In genomic region chr19:40421468-40421778, GRCh38 we compare ENCODE assay signal across 8 cellular contexts. TPM values are rescaled to one million over a fixed set of nuclear protein-coding genes. Genes with fewer than 3 reads are reported as not detected.
A peak's percentile ranks its signal among the peaks of the same experiment; 100 is the strongest.
DNase-seq lines count a peak whose midpoint lies in the region; TF ChIP-seq lines count a peak whose summit lies in the region.

No MANE protein-coding gene starts in this region.

- H3K27me3 ChIP-seq in adipocyte (replicated peaks; ENCODE audit: control insufficient read depth, insufficient read depth, low read length) (no peaks in the 10 kb centered on the region), layer of hippocampus (ENCODE audit: control insufficient read depth, insufficient read depth, low read length) (no peaks in the 10 kb centered on the region), thyroid gland (no peaks in the 10 kb centered on the region)

- peak overlapping the region; percentile 88 for H3K4me3 ChIP-seq in adipocyte (ENCODE audit: low read length)
- peak overlapping the region in 2 of 3 donors; percentile 12 to 59 for H3K4me3 ChIP-seq in thyroid gland (replicated peaks in 1 of 3)

- no peaks in the 10 kb centered on the region for H3K9me3 ChIP-seq in adipocyte (ENCODE audit: control insufficient read depth, low read length)
- no peaks in the 10 kb centered on the region for H3K9me3 ChIP-seq in thyroid gland

- 10 to 12% methylated on average over 4 of the region's 4 CpGs for WGBS in thyroid gland, 2 donors

- POLR2A ChIA-PET in activated CD4-positive, alpha-beta T cell treated with anti-CD3 and anti-CD28 coated beads, Interleukin-2, amount 10 ng/mL, durations not matched to agents 7 days and 5 days (lab: Charles Lee) = no interaction called here

- H3K4me3 Mint-ChIP-seq in activated CD4-positive, alpha-beta T cell treated with anti-CD3 and anti-CD28 coated beads, Interleukin-2, amount 10 ng/mL, durations not matched to agents 7 days and 5 days = peak overlapping the region; percentile 80

- peaks cover 10% of the 10 kb centered on the region for H3K36me3 Mint-ChIP-seq in activated CD4-positive, alpha-beta T cell treated with anti-CD3 and anti-CD28 coated beads, Interleukin-2, amount 10 ng/mL, durations not matched to agents 7 days and 5 days (ENCODE audit: low read depth)

- intact Hi-C loops in thyroid gland (cut with DNase I) = no loop called here

- H3K27me3 Mint-ChIP-seq in activated CD4-positive, alpha-beta T cell treated with anti-CD3 and anti-CD28 coated beads, Interleukin-2, amount 10 ng/mL, durations not matched to agents 7 days and 5 days = no peaks in the 10 kb centered on the region

- H3K4me1 ChIP-seq in adipocyte (ENCODE audit: control insufficient read depth, insufficient read depth, low read length) (peaks cover 23% of the 10 kb centered on the region), thyroid gland (peaks cover 35 to 42% of the 10 kb centered on the region in 2 donors)

- peaks cover 14% of the 10 kb centered on the region for H3K36me3 ChIP-seq in adipocyte (ENCODE audit: control insufficient read depth, insufficient read depth, low read length, severe bottlenecking)
- peaks cover 9 to 10% of the 10 kb centered on the region in 2 donors for H3K36me3 ChIP-seq in thyroid gland

- CTCF ChIA-PET in activated CD4-positive, alpha-beta T cell treated with anti-CD3 and anti-CD28 coated beads, Interleukin-2, amount 10 ng/mL, durations not matched to agents 7 days and 5 days (lab: Charles Lee) = interaction anchor here (1.4 to 3.2 kb wide), 9 partner anchors 10 to 74 kb away, joined by 3 to 19 read pairs (median 6); partner anchors contain the start of gene BLVRB

- TF ChIP-seq CTCF in thyroid gland (IDR thresholded peaks at IDR 0.05) = no peak

- peak overlapping the region; percentile 98 for H3K27ac ChIP-seq in layer of hippocampus (ENCODE audit: low read depth, low read length)
- H3K27ac ChIP-seq in thyroid gland = peak overlapping the region; percentile 99 to 100 (median 99)

- H3K27ac Mint-ChIP-seq in activated CD4-positive, alpha-beta T cell treated with anti-CD3 and anti-CD28 coated beads, Interleukin-2, amount 10 ng/mL, durations not matched to agents 7 days and 5 days = peak overlapping the region; percentile 97

- H3K9ac ChIP-seq in adipocyte (ENCODE audit: low read length) = peak overlapping the region; percentile 98

- DNase-seq in activated CD4-positive, alpha-beta T cell treated with anti-CD3 and anti-CD28 coated beads, Interleukin-2, amount 10 ng/mL, durations not matched to agents 7 days and 5 days = no peak
- DNase-seq in activated CD4-positive, alpha-beta T cell treated with anti-CD3 and anti-CD28 coated beads, Interleukin-2, amount 50 U/mL, for 48 hours = no peak
- no peak for DNase-seq in adipocyte (ENCODE audit: low read depth)
- no peak for DNase-seq in thyroid gland
- no peak for DNase-seq in NCI-H748 treated with DMSO at 0.1 percent for 48 hours (lab: John Stamatoyannopoulos, UW)
- no peak for DNase-seq in HK-2 (ENCODE audit: unreplicated experiment)
- no peak for DNase-seq in erythroblast (lab: John Stamatoyannopoulos, UW)

- H3K4me1 Mint-ChIP-seq in activated CD4-positive, alpha-beta T cell treated with anti-CD3 and anti-CD28 coated beads, Interleukin-2, amount 10 ng/mL, durations not matched to agents 7 days and 5 days = peaks cover 55% of the 10 kb centered on the region

- TF ChIP-seq POLR2A in thyroid gland (IDR thresholded peaks at IDR 0.05) (no peak), erythroblast (IDR thresholded peaks at IDR 0.05; ENCODE audit: low read length) (no peak)

- no peaks in the 10 kb centered on the region for H3K9me3 Mint-ChIP-seq in activated CD4-positive, alpha-beta T cell treated with anti-CD3 and anti-CD28 coated beads, Interleukin-2, amount 10 ng/mL, durations not matched to agents 7 days and 5 days

RNA-seq across cellular contexts. Expression of gene SERTAD1, which starts 4.4 kb away (rescaled TPM):
- 1 to 10 TPM; 6.2 to 9.7 TPM for total RNA-seq in activated CD4-positive, alpha-beta T cell treated with anti-CD3 and anti-CD28 coated beads, Interleukin-2, amount 10 ng/mL, durations not matched to agents 7 days and 5 days
- total RNA-seq in thyroid gland = 10 to 100 TPM; 12.6 to 19.9 (median 15.1) TPM

RNA-seq across cellular contexts. Expression of gene PRX, which starts 8.2 kb away (rescaled TPM):
- total RNA-seq in activated CD4-positive, alpha-beta T cell treated with anti-CD3 and anti-CD28 coated beads, Interleukin-2, amount 10 ng/mL, durations not matched to agents 7 days and 5 days = under 1 TPM; 0.75 to 0.94 TPM
- total RNA-seq in thyroid gland = 10 to 100 TPM in 2 of 4 donors, 1 to 10 TPM in 2; 7.3 to 27.5 (median 10.3) TPM

RNA-seq across cellular contexts. Expression of gene SERTAD3, which starts 22.7 kb away (rescaled TPM):
- 10 to 100 TPM; 10.6 to 10.9 TPM for total RNA-seq in activated CD4-positive, alpha-beta T cell treated with anti-CD3 and anti-CD28 coated beads, Interleukin-2, amount 10 ng/mL, durations not matched to agents 7 days and 5 days
- total RNA-seq in thyroid gland = 10 to 100 TPM; 15.6 to 25.2 (median 20.4) TPM

RNA-seq across cellular contexts. Expression of gene HIPK4, which starts 31.4 kb away (rescaled TPM):
- not detected for total RNA-seq in activated CD4-positive, alpha-beta T cell treated with anti-CD3 and anti-CD28 coated beads, Interleukin-2, amount 10 ng/mL, durations not matched to agents 7 days and 5 days
- under 1 TPM in 2 of 4 donors, not detected in 2; 0.22 to 0.27 TPM for total RNA-seq in thyroid gland

RNA-seq across cellular contexts. Expression of gene BLVRB, which starts 44.1 kb away (rescaled TPM):
- 10 to 100 TPM; 18.5 to 20.0 TPM for total RNA-seq in activated CD4-positive, alpha-beta T cell treated with anti-CD3 and anti-CD28 coated beads, Interleukin-2, amount 10 ng/mL, durations not matched to agents 7 days and 5 days
- 100 to 1,000 TPM; 111 to 238 (median 205) TPM for total RNA-seq in thyroid gland

Comparison
In these comparisons a context has a peak if more than half of its experiments do, and no peak if none do; other contexts are left out.
1. RNA of gene PRX, which starts 8.2 kb away (total RNA-seq): 7.3 to 27.5 TPM in thyroid gland; 0.75 to 0.94 TPM in activated CD4-positive, alpha-beta T cell treated with anti-CD3 and anti-CD28 coated beads, Interleukin-2, amount 10 ng/mL, durations not matched to agents 7 days and 5 days; every median in the first group is over 4 times any median in the second.